ENCODE assay signal across 1 cellular context in the genomic region with DNA sequence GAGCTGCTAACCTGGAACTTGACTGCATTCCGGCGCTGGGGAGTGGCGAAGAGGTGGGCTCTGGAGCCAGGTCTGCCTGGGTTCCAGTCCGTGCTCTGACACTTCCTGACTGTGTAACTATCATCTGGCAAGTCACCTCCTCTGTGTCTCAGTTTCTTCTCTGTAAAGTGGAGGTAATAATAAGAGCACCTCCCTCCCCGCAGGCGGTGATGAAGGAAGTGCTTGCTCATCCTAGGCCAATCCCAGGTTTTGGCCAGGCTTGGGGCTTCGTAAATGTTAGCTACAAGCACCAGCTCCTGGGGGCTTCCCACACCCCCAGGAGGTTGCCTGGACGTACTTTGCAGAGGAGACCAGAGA.
A peak's percentile ranks its signal among the peaks of the same experiment; 100 is the strongest.
TF ChIP-seq lines count a peak whose summit lies in the region.

No MANE protein-coding gene starts in this region.

TF ChIP-seq in H1, 55 proteins besides CTCF, POLR2A, EP300 and RAD21:
- TF ChIP-seq CREB1 (IDR thresholded peaks at IDR 0.05) (no peak), TEAD4 (IDR thresholded peaks at IDR 0.05; ENCODE audit: low read depth, low read length) (peak; percentile 19; the same call in 1 of the 2 replicates)
TF ChIP-seq in H1: peak in this region for 1.
